Comparison of ENCODE assay signal across 26 cellular contexts in genomic region chr5:125433457-125433856, GRCh38.
"Had no signal": no experiment of that assay in that cellular context is flagged by ENCODE, and none has a peak within 500 bp of the region (broad histone marks: within the 10 kb centered on the region; RNA-seq: fewer than 3 reads in every experiment).

No MANE protein-coding gene starts in this region.

- H3K27ac ChIP-seq: hepatocyte, left ventricle myocardium inferior, pancreas, prostate gland, skin epidermis, spleen, suprapubic skin, thoracic aorta, tibial artery, uterus had no signal

- H3K4me1 ChIP-seq: left ventricle myocardium inferior, pancreas, prostate gland, spleen, suprapubic skin, tibial artery, uterus had no signal

- H3K4me2 ChIP-seq: hepatocyte had no signal

- H3K27ac Mint-ChIP-seq: naive thymus-derived CD4-positive, alpha-beta T cell; natural killer cell treated with Interleukin-12 subunit alpha and Interleukin-12 subunit beta and Interleukin-15 and Interleukin-18, amount 100 ng/mL, for 72 hours; stimulated activated effector memory CD8-positive, alpha-beta T cell treated with anti-CD3 and anti-CD28 coated beads, Interleukin-12 subunit alpha, Interleukin-12 subunit beta, amount 100 ng/mL, for 72 hours; stimulated activated naive CD8-positive, alpha-beta T cell treated with anti-CD3 and anti-CD28 coated beads, Interleukin-15, Interleukin-2, amounts not matched to agents 100 ng/mL and 50 ng/mL, for 24 hours; type B pancreatic cell had no signal

- H3K36me3 Mint-ChIP-seq: naive thymus-derived CD4-positive, alpha-beta T cell; natural killer cell treated with Interleukin-12 subunit alpha and Interleukin-12 subunit beta and Interleukin-15 and Interleukin-18, amount 100 ng/mL, for 72 hours; stimulated activated effector memory CD8-positive, alpha-beta T cell treated with anti-CD3 and anti-CD28 coated beads, Interleukin-12 subunit alpha, Interleukin-12 subunit beta, amount 100 ng/mL, for 72 hours; type B pancreatic cell had no signal

- H3K36me3 ChIP-seq: left ventricle myocardium inferior, pancreas, prostate gland, spleen, suprapubic skin, thoracic aorta, tibial artery, uterus had no signal

- H3K79me2 ChIP-seq: hepatocyte had no signal

- H3K9me3 ChIP-seq: mucosa of descending colon, pancreas, prostate gland, thoracic aorta, tibial artery, uterus had no signal

- H3K4me3 ChIP-seq: hepatocyte, left ventricle myocardium inferior, lung, mucosa of descending colon, pancreas, prostate gland, skin epidermis, spleen, suprapubic skin, thoracic aorta, tibial artery, uterus had no signal

- ATAC-seq: mucosa of descending colon; naive thymus-derived CD4-positive, alpha-beta T cell; natural killer cell treated with Interleukin-12 subunit alpha and Interleukin-12 subunit beta and Interleukin-15 and Interleukin-18, amount 100 ng/mL, for 72 hours; pancreas; right cardiac atrium; sciatic nerve; stimulated activated effector memory CD8-positive, alpha-beta T cell treated with anti-CD3 and anti-CD28 coated beads, Interleukin-12 subunit alpha, Interleukin-12 subunit beta, amount 100 ng/mL, for 72 hours had no signal

- H3K4me3 Mint-ChIP-seq: naive thymus-derived CD4-positive, alpha-beta T cell; natural killer cell treated with Interleukin-12 subunit alpha and Interleukin-12 subunit beta and Interleukin-15 and Interleukin-18, amount 100 ng/mL, for 72 hours; stimulated activated effector memory CD8-positive, alpha-beta T cell treated with anti-CD3 and anti-CD28 coated beads, Interleukin-12 subunit alpha, Interleukin-12 subunit beta, amount 100 ng/mL, for 72 hours; stimulated activated naive CD8-positive, alpha-beta T cell treated with anti-CD3 and anti-CD28 coated beads, Interleukin-15, Interleukin-2, amounts not matched to agents 100 ng/mL and 50 ng/mL, for 24 hours; type B pancreatic cell had no signal

- H3K27me3 Mint-ChIP-seq: naive thymus-derived CD4-positive, alpha-beta T cell; natural killer cell treated with Interleukin-12 subunit alpha and Interleukin-12 subunit beta and Interleukin-15 and Interleukin-18, amount 100 ng/mL, for 72 hours; stimulated activated naive CD8-positive, alpha-beta T cell treated with anti-CD3 and anti-CD28 coated beads, Interleukin-15, Interleukin-2, amounts not matched to agents 100 ng/mL and 50 ng/mL, for 24 hours had no signal

- H2AFZ ChIP-seq: hepatocyte had no signal

- H3K4me1 Mint-ChIP-seq: naive thymus-derived CD4-positive, alpha-beta T cell; stimulated activated effector memory CD8-positive, alpha-beta T cell treated with anti-CD3 and anti-CD28 coated beads, Interleukin-12 subunit alpha, Interleukin-12 subunit beta, amount 100 ng/mL, for 72 hours had no signal

- H3K27me3 ChIP-seq: hepatocyte, pancreas, spleen, suprapubic skin, tibial artery, uterus had no signal

- DNase-seq: islet precursor cell; left ventricle myocardium inferior; midbrain; mucosa of descending colon; naive thymus-derived CD4-positive, alpha-beta T cell; nucleus accumbens; pancreas; posterior cingulate gyrus; retina; right cardiac atrium; spleen; stimulated activated CD4-positive, alpha-beta T cell treated with anti-CD3 and anti-CD28 coated beads, Interleukin-4, amount 100 ng/mL, for 24 hours; stimulated activated naive CD4-positive, alpha-beta T cell; tibial artery; uterus had no signal
